Comparison of ENCODE assay signal across 24 cellular contexts in genomic region chr10:118463740-118464139, GRCh38.
DNase-seq lines count a peak whose midpoint lies in the region; ATAC-seq and TF ChIP-seq lines count a peak whose summit lies in the region.
"Had no signal": no experiment of that assay in that cellular context is flagged by ENCODE, and none has a peak within 500 bp of the region (broad histone marks: within the 10 kb centered on the region; RNA-seq: fewer than 3 reads in every experiment).

No MANE protein-coding gene starts in this region.

- H3K14ac ChIP-seq in neuronal stem cell (ENCODE audit: low read length) = no peak overlapping the region

- TF ChIP-seq EP300 in esophagus muscularis mucosa (IDR thresholded peaks at IDR 0.05) = no peak

- no peak overlapping the region for H2BK5ac ChIP-seq in neuronal stem cell (ENCODE audit: low read length)

- H3K18ac ChIP-seq in neuronal stem cell (ENCODE audit: low read length) = peak overlapping the region; percentile 22

- no peak overlapping the region for H2BK120ac ChIP-seq in neuronal stem cell (ENCODE audit: low read depth, low read length)

- no peak overlapping the region for H3K4me3 Mint-ChIP-seq in activated naive CD8-positive, alpha-beta T cell treated with anti-CD3 and anti-CD28 coated beads for 36 hours
- H3K4me3 Mint-ChIP-seq: CD14-positive monocyte; CD4-positive, alpha-beta memory T cell; CD4-positive, CD25-positive, alpha-beta regulatory T cell; CD8-positive, alpha-beta memory T cell had no signal

- peak; percentile 72 for DNase-seq in esophagus muscularis mucosa (ENCODE audit: extremely low spot score)
- DNase-seq in neuronal stem cell (ENCODE audit: low spot score) = no peak
- no peak for DNase-seq in upper lobe of right lung
- DNase-seq in activated naive CD8-positive, alpha-beta T cell treated with anti-CD3 and anti-CD28 coated beads for 36 hours = no peak
- DNase-seq in cerebellum (ENCODE audit: low spot score) = no peak
- no peak for DNase-seq in NCI-H69 (lab: John Stamatoyannopoulos, UW)
- DNase-seq: 8988T; ACHN; BE2C; C1 segment of cervical spinal cord; CD4-positive, alpha-beta memory T cell; CD4-positive, CD25-positive, alpha-beta regulatory T cell; CD8-positive, alpha-beta memory T cell; COR-L47; DMS 273 treated with DMSO at 0.1 percent for 48 hours; DMS153; DMS53; DMS79; DND-41; EL; GDM1 had no signal

- no peak overlapping the region for H2BK12ac ChIP-seq in neuronal stem cell (ENCODE audit: low read length)

- TF ChIP-seq CTCF in esophagus muscularis mucosa (IDR thresholded peaks at IDR 0.05) = no peak
- no peak for TF ChIP-seq CTCF in upper lobe of right lung (IDR thresholded peaks at IDR 0.05)

- H3K23ac ChIP-seq in neuronal stem cell (ENCODE audit: low read depth, low read length, poor library complexity) = no peak overlapping the region

- no peaks in the 10 kb centered on the region for H3K79me1 ChIP-seq in neuronal stem cell (ENCODE audit: low read depth, low read length)

- H3K4me1 ChIP-seq in esophagus muscularis mucosa (peaks cover 0 to 3% (median 0%) of the 10 kb centered on the region in 4 donors), neuronal stem cell (ENCODE audit: control insufficient read depth in 2 of 2, insufficient read depth in 1 of 2, low read depth in 1 of 2, low read length in 2 of 2) (no peaks in the 10 kb centered on the region), upper lobe of right lung (no peaks in the 10 kb centered on the region)
- H3K4me1 ChIP-seq: BE2C, BLaER1 had no signal

- H3K9me3 ChIP-seq in esophagus muscularis mucosa (no peaks in the 10 kb centered on the region), neuronal stem cell (replicated peaks in 1 of 2; ENCODE audit: control insufficient read depth in 2 of 2, insufficient read depth in 1 of 2, low read depth in 1 of 2, low read length in 2 of 2) (no peaks in the 10 kb centered on the region), upper lobe of right lung (no peaks in the 10 kb centered on the region)
- H3K9me3 ChIP-seq: BE2C, BLaER1 had no signal

- H3K27me3 ChIP-seq in esophagus muscularis mucosa (peaks cover 0 to 35% (median 0%) of the 10 kb centered on the region in 4 donors), neuronal stem cell (ENCODE audit: control insufficient read depth in 3 of 3, insufficient read depth in 3 of 3, low read depth in 1 of 3, low read length in 3 of 3) (peaks cover 0 to 7% (median 0%) of the 10 kb centered on the region in 3 experiments), upper lobe of right lung (peaks cover 25% of the 10 kb centered on the region)
- H3K27me3 ChIP-seq: BLaER1 had no signal

- intact Hi-C loops in esophagus muscularis mucosa (cut with DNase I) (no loop called here), upper lobe of right lung (cut with DNase I) (no loop called here)

- H3K27ac ChIP-seq in esophagus muscularis mucosa (replicated peaks in 1 of 4) (no peak overlapping the region), neuronal stem cell (replicated peaks; ENCODE audit: low read length) (no peak overlapping the region), upper lobe of right lung (no peak overlapping the region)
- H3K27ac ChIP-seq: BLaER1 had no signal

- no peaks in the 10 kb centered on the region for H3K36me3 Mint-ChIP-seq in activated naive CD8-positive, alpha-beta T cell treated with anti-CD3 and anti-CD28 coated beads for 36 hours
- H3K36me3 Mint-ChIP-seq: CD14-positive monocyte; CD4-positive, alpha-beta memory T cell; CD4-positive, CD25-positive, alpha-beta regulatory T cell; CD8-positive, alpha-beta memory T cell had no signal

- no peak overlapping the region for H2AK5ac ChIP-seq in neuronal stem cell (ENCODE audit: low read depth, low read length)

- no peak overlapping the region for H4K91ac ChIP-seq in neuronal stem cell (ENCODE audit: low read depth, low read length, poor library complexity)

- no peak overlapping the region for H3K4ac ChIP-seq in neuronal stem cell (ENCODE audit: low read length)

- peaks cover 2% of the 10 kb centered on the region for H3K4me1 Mint-ChIP-seq in activated naive CD8-positive, alpha-beta T cell treated with anti-CD3 and anti-CD28 coated beads for 36 hours

- no peaks in the 10 kb centered on the region for H3K9me3 Mint-ChIP-seq in activated naive CD8-positive, alpha-beta T cell treated with anti-CD3 and anti-CD28 coated beads for 36 hours
- H3K9me3 Mint-ChIP-seq: CD4-positive, CD25-positive, alpha-beta regulatory T cell; CD8-positive, alpha-beta memory T cell had no signal

- H3K27ac Mint-ChIP-seq in activated naive CD8-positive, alpha-beta T cell treated with anti-CD3 and anti-CD28 coated beads for 36 hours = no peak overlapping the region
- H3K27ac Mint-ChIP-seq: CD14-positive monocyte; CD4-positive, alpha-beta memory T cell; CD4-positive, CD25-positive, alpha-beta regulatory T cell; CD8-positive, alpha-beta memory T cell had no signal

- TF ChIP-seq POLR2A in esophagus muscularis mucosa (IDR thresholded peaks at IDR 0.05; ENCODE audit: low read depth) = no peak

- 40% methylated on average over 1 of the region's 1 CpG for WGBS in esophagus muscularis mucosa
- no CpG with 5 or more reads among the region's 1 CpG for WGBS in neuronal stem cell (ENCODE audit: extremely low coverage in 2 of 2, insufficient read length in 2 of 2, insufficient replicate concordance in 1 of 2), 2 donors

- H3K9ac ChIP-seq in neuronal stem cell (ENCODE audit: low read depth, low read length, poor library complexity) = no peak overlapping the region
- H3K9ac ChIP-seq: BLaER1 had no signal

- no peak overlapping the region for H3K4me2 ChIP-seq in neuronal stem cell (ENCODE audit: insufficient read depth, low read length, poor library complexity, severe bottlenecking)
- H3K4me2 ChIP-seq: BLaER1 had no signal

- H3K36me3 ChIP-seq in esophagus muscularis mucosa = no peaks in the 10 kb centered on the region
- H3K36me3 ChIP-seq in neuronal stem cell (replicated peaks in 1 of 2; ENCODE audit: control insufficient read depth in 2 of 2, insufficient read depth in 2 of 2, low read length in 2 of 2) = no peaks in the 10 kb centered on the region
- no peaks in the 10 kb centered on the region for H3K36me3 ChIP-seq in upper lobe of right lung
- H3K36me3 ChIP-seq: BE2C, BLaER1 had no signal

- H3K27me3 Mint-ChIP-seq in activated naive CD8-positive, alpha-beta T cell treated with anti-CD3 and anti-CD28 coated beads for 36 hours = peaks cover 45% of the 10 kb centered on the region

- no peak overlapping the region for H3K4me3 ChIP-seq in esophagus muscularis mucosa
- no peak overlapping the region for H3K4me3 ChIP-seq in neuronal stem cell (ENCODE audit: low read length in 2 of 2)
- no peak overlapping the region for H3K4me3 ChIP-seq in upper lobe of right lung
- H3K4me3 ChIP-seq: BLaER1, GM12878 had no signal

- H2AFZ ChIP-seq in neuronal stem cell (ENCODE audit: low read length) = no peak overlapping the region

- no peak overlapping the region for H4K8ac ChIP-seq in neuronal stem cell (ENCODE audit: low read depth, low read length)

- ATAC-seq in upper lobe of right lung = peak; percentile 26
- ATAC-seq: GM12878 had no signal

- H2BK15ac ChIP-seq in neuronal stem cell (ENCODE audit: low read length) = no peak overlapping the region
